9 cellular contexts compared by ENCODE assay signal in genomic region chr18:658947-659533, GRCh38. TPM values are rescaled to one million over a fixed set of nuclear protein-coding genes. Genes with fewer than 3 reads are reported as not detected.
DNase-seq lines count a peak whose midpoint lies in the region; ATAC-seq, FAIRE-seq and TF ChIP-seq lines count a peak whose summit lies in the region.
"Had no signal": no experiment of that assay in that cellular context is flagged by ENCODE, and none has a peak within 500 bp of the region (broad histone marks: within the 10 kb centered on the region; RNA-seq: fewer than 3 reads in every experiment).

No MANE protein-coding gene starts in this region.

- TF ChIP-seq CTCF in BE2C (IDR thresholded peaks at IDR 0.05; ENCODE audit: low read depth, low read length) (no peak), K562 (IDR thresholded peaks at IDR 0.05 in 2 of 3, conservative IDR thresholded peaks at IDR 0.05 in 1 of 3; ENCODE audit: insufficient read depth in 2 of 3, low read depth in 1 of 3, low read length in 3 of 3) (no peak), body of pancreas (IDR thresholded peaks at IDR 0.05) (no peak)

- TF ChIP-seq POLR2A in K562 (conservative IDR thresholded peaks at IDR 0.05) (no peak), body of pancreas (IDR thresholded peaks at IDR 0.05) (no peak)

- ATAC-seq in K562 (no peak), body of pancreas (no peak), left colon (no peak)

- peak; percentile 11 for FAIRE-seq in K562 (lab: Jason Lieb, UNC)
- FAIRE-seq: RCC 7860 had no signal

- H3K79me2 ChIP-seq in K562 (ENCODE audit: control insufficient read depth, insufficient read depth, low read length) = peaks cover 76% of the 10 kb centered on the region

- in situ Hi-C loops in K562 (cut with MboI) = no loop called here

- no peak for TF ChIP-seq EP300 in K562 (IDR thresholded peaks at IDR 0.05; ENCODE audit: low read length)

- H3K9ac ChIP-seq in HUES64 (ENCODE audit: low read depth, low read length) (peak overlapping the region; percentile 98), K562 (ENCODE audit: insufficient read depth in 1 of 2, low read depth in 2 of 2, low read length in 2 of 2) (peak overlapping the region; percentile 90 to 100)

- intact Hi-C loops in K562 (cut with micrococcal nuclease) = loop anchor here (2.0 kb wide), 1 partner anchor 34 kb away; no protein-coding TSS in a partner anchor
- intact Hi-C loops in body of pancreas (cut with DNase I) = no loop called here
- intact Hi-C loops in left colon (cut with DNase I, micrococcal nuclease) = no loop called here

- no peaks in the 10 kb centered on the region for H3K4me1 ChIP-seq in BE2C
- peaks cover 3% of the 10 kb centered on the region; the same call in 1 of the 2 replicates for H3K4me1 ChIP-seq in HUES64 (ENCODE audit: insufficient read depth, low read length)
- H3K4me1 ChIP-seq in K562 (replicated peaks in 1 of 2; ENCODE audit: control insufficient read depth in 2 of 2, insufficient read depth in 2 of 2, low read length in 2 of 2) = peaks cover 19 to 27% of the 10 kb centered on the region in 2 experiments; a peak in 4 of 5 replicates
- no peaks in the 10 kb centered on the region for H3K4me1 ChIP-seq in muscle layer of duodenum (ENCODE audit: control insufficient read depth in 1 of 2, insufficient read depth in 2 of 2, low read length in 2 of 2)
- peaks cover 17% of the 10 kb centered on the region for H3K4me1 ChIP-seq in body of pancreas

- WGBS in HUES64 = 85% methylated on average over 10 of the region's 10 CpGs
- WGBS in K562 (ENCODE audit: insufficient coverage, low coverage, missing lambda C conversion rate) = 57% methylated on average over 10 of the region's 10 CpGs
- WGBS in body of pancreas, 2 donors = 76 to 77% methylated on average over 9 to 10 of the region's 10 CpGs

- H3K4me3 ChIP-seq in BE2C (ENCODE audit: low read depth, low read length) = peak overlapping the region; percentile 71
- H3K4me3 ChIP-seq in HUES64 (ENCODE audit: low read length) = peak overlapping the region; percentile 99
- peak overlapping the region; percentile 93 for H3K4me3 ChIP-seq in K562
- peak overlapping the region; percentile 73 to 89 for H3K4me3 ChIP-seq in muscle layer of duodenum (ENCODE audit: low read depth in 1 of 2, low read length in 2 of 2)
- no peak overlapping the region for H3K4me3 ChIP-seq in body of pancreas

- BruUV-seq in K562 (replicated peaks; lab: Mats Ljungman, UMichigan) = TSS peak; percentile 45

- H3K27me3 ChIP-seq in BE2C (no peaks in the 10 kb centered on the region), HUES64 (ENCODE audit: insufficient read depth, low read length) (no peaks in the 10 kb centered on the region), K562 (ENCODE audit: control insufficient read depth in 2 of 2, insufficient read depth in 2 of 2, low read length in 2 of 2) (no peaks in the 10 kb centered on the region), muscle layer of duodenum (ENCODE audit: low read depth, low read length) (no peaks in the 10 kb centered on the region), body of pancreas (no peaks in the 10 kb centered on the region)

- peaks cover 35% of the 10 kb centered on the region for H3K36me3 ChIP-seq in BE2C
- peaks cover 36% of the 10 kb centered on the region for H3K36me3 ChIP-seq in HUES64 (ENCODE audit: insufficient read depth, low read length)
- H3K36me3 ChIP-seq in K562 (ENCODE audit: control insufficient read depth, insufficient read depth, low read length) = peaks cover 36% of the 10 kb centered on the region
- H3K36me3 ChIP-seq in muscle layer of duodenum (ENCODE audit: control insufficient read depth in 1 of 2, insufficient read depth in 2 of 2, low read length in 2 of 2) = no peaks in the 10 kb centered on the region
- H3K36me3 ChIP-seq in body of pancreas (replicated peaks in 1 of 2; ENCODE audit: insufficient read depth in 1 of 2, low read depth in 2 of 2) = no peaks in the 10 kb centered on the region

- no peaks in the 10 kb centered on the region for H4K20me1 ChIP-seq in K562 (replicated peaks; ENCODE audit: control insufficient read depth, insufficient read depth, low read length)

- H3K9me1 ChIP-seq in K562 (ENCODE audit: control insufficient read depth, insufficient read depth, low read length) = no peaks in the 10 kb centered on the region

- no peak for TF ChIP-seq RAD21 in K562 (CRISPR knock-in tag; conservative IDR thresholded peaks at IDR 0.05 in 1 of 2, IDR thresholded peaks at IDR 0.05 in 1 of 2)

- H3K9me3 ChIP-seq in BE2C (no peaks in the 10 kb centered on the region), HUES64 (ENCODE audit: insufficient read depth, low read depth, low read length) (peaks cover 8% of the 10 kb centered on the region; the same call in 1 of the 2 replicates), K562 (replicated peaks; ENCODE audit: control insufficient read depth, insufficient read depth, low read depth, low read length) (peaks cover 10% of the 10 kb centered on the region; the same call in 1 of the 2 replicates), muscle layer of duodenum (ENCODE audit: control insufficient read depth in 1 of 2, low read length in 2 of 2) (no peaks in the 10 kb centered on the region), body of pancreas (no peaks in the 10 kb centered on the region)

- CTCF ChIA-PET in K562 (lab: Yijun Ruan, JAX; ENCODE audit: low intra/inter-chr PET ratio) = no interaction called here

- peak overlapping the region; percentile 93 for H2AFZ ChIP-seq in K562 (ENCODE audit: low read depth, low read length)

- DNase-seq in BE2C (no peak), K562 (ENCODE audit: extremely low read depth in 1 of 4, low spot score in 3 of 4) (peak in 1 of 4 experiments; percentile 11), body of pancreas (no peak), NCI-H2107 treated with DMSO at 0.1 percent for 48 hours (lab: John Stamatoyannopoulos, UW; ENCODE audit: unreplicated experiment) (no peak), left colon (no peak), activated gamma-delta T cell (lab: John Stamatoyannopoulos, UW) (no peak)

- POLR2A ChIA-PET in K562 (lab: Yijun Ruan, JAX) = interaction anchor here (0.5 to 3.4 kb wide), 14 partner anchors 9 to 182 kb away, joined by 3 to 19 read pairs (median 6); no protein-coding TSS in a partner anchor

- H3K27ac ChIP-seq in HUES64 (ENCODE audit: low read depth, low read length) (peak overlapping the region; percentile 98; the same call in 1 of the 2 replicates), K562 (ENCODE audit: extremely low read depth, low read depth, low read length) (peak overlapping the region; percentile 96), muscle layer of duodenum (ENCODE audit: low read length) (no peak overlapping the region), body of pancreas (no peak overlapping the region)

- peak overlapping the region; percentile 96 for H3K4me2 ChIP-seq in K562 (ENCODE audit: insufficient read depth, low read length)

TF ChIP-seq in K562, 482 proteins besides CTCF, POLR2A, EP300 and RAD21 (continues in another document):
- TF ChIP-seq L3MBTL2 (IDR thresholded peaks at IDR 0.05) = peak; percentile 45; the same call in 1 of the 2 replicates
- TF ChIP-seq ZNF239 (CRISPR knock-in tag; IDR thresholded peaks at IDR 0.05) = no peak
- TF ChIP-seq C11orf30 (IDR thresholded peaks at IDR 0.05; ENCODE audit: low read depth) = peak; percentile 96

RNA-seq across cellular contexts. Expression of gene TYMS, which starts 1.6 kb away (rescaled TPM):
- 14.8 TPM for polyA plus RNA-seq in BE2C (2012; ENCODE audit: insufficient read depth, insufficient read length, low read depth)
- polyA plus RNA-seq in HUES64 (2013, experiment 1 of 2) = 185 TPM
- polyA plus RNA-seq in HUES64 (2013, experiment 2 of 2) = 175 TPM
- 56.4 and 67.1 TPM in 2 replicates for total RNA-seq in K562 (2011; cell fraction: chromatin; rRNA removed; ENCODE audit: low replicate concordance)
- total RNA-seq in K562 (2011; cell fraction: nucleolus; rRNA removed) = 67.0 and 72.2 TPM in 2 replicates
- 71.0 and 81.6 TPM in 2 replicates for total RNA-seq in K562 (2011; cell fraction: nucleoplasm; rRNA removed)
- total RNA-seq in K562 (2014; rRNA removed) = 137 and 138 TPM in 2 replicates
- 69.1 and 72.4 TPM in 2 replicates for total RNA-seq in K562 (2014; rRNA removed; fragmentation: Illumina TruSeq; extraction: Trizol)
- total RNA-seq in K562 (2015; rRNA removed; fragmentation: Illumina TruSeq; extraction: Trizol) = 83.4 and 88.8 TPM in 2 replicates
- 292 and 305 TPM in 2 replicates for total RNA-seq in K562 (2021)
- 276 and 390 TPM in 2 replicates for polyA plus RNA-seq in K562 (2011; rRNA removed)
- polyA plus RNA-seq in K562 (2011; cell fraction: cytosol; rRNA removed) = 377 and 398 TPM in 2 replicates
- polyA plus RNA-seq in K562 (2011; cell fraction: nucleus; rRNA removed) = 188 and 221 TPM in 2 replicates
- 259 and 356 TPM in 2 replicates for polyA plus RNA-seq in K562 (2012)
- 381 and 409 TPM in 2 replicates for polyA plus RNA-seq in K562 (2014; fragmentation: Illumina TruSeq; extraction: Trizol)
- polyA plus RNA-seq in K562 (2014; fragmentation: Nextera tagmentation; extraction: Ambion mirVana) = 100 to 1,000 TPM; 168 to 175 TPM
- 302 and 311 TPM in 2 replicates for polyA plus RNA-seq in K562 (2014; rRNA removed)
- 346 and 403 TPM in 2 replicates for polyA minus RNA-seq in K562 (2011; rRNA and poly(A)+ RNA removed)
- 213 and 291 TPM in 2 replicates for polyA minus RNA-seq in K562 (2011; cell fraction: cytosol; rRNA and poly(A)+ RNA removed)
- polyA minus RNA-seq in K562 (2011; cell fraction: nucleus; rRNA and poly(A)+ RNA removed) = 40.8 and 82.9 TPM in 2 replicates
- total RNA-seq in body of pancreas = 1 to 10 TPM; 1.8 to 7.6 TPM
- total RNA-seq in left colon = 10 to 100 TPM; 10.5 to 29.3 TPM

RNA-seq across cellular contexts. Expression of gene ENOSF1, which starts 53.4 kb away (rescaled TPM):
- polyA plus RNA-seq in BE2C (2012; ENCODE audit: insufficient read depth, insufficient read length, low read depth) = 11.2 TPM
- 23.1 TPM for polyA plus RNA-seq in HUES64 (2013, experiment 1 of 2)
- 27.4 TPM for polyA plus RNA-seq in HUES64 (2013, experiment 2 of 2)
- 450 and 471 TPM in 2 replicates for total RNA-seq in K562 (2011; cell fraction: chromatin; rRNA removed; ENCODE audit: low replicate concordance)
- total RNA-seq in K562 (2011; cell fraction: nucleolus; rRNA removed) = 248 and 273 TPM in 2 replicates
- total RNA-seq in K562 (2011; cell fraction: nucleoplasm; rRNA removed) = 343 and 442 TPM in 2 replicates
- 36.0 and 42.2 TPM in 2 replicates for total RNA-seq in K562 (2014; rRNA removed)
- total RNA-seq in K562 (2014; rRNA removed; fragmentation: Illumina TruSeq; extraction: Trizol) = 48.0 and 49.8 TPM in 2 replicates
- total RNA-seq in K562 (2015; rRNA removed; fragmentation: Illumina TruSeq; extraction: Trizol) = 40.5 and 44.5 TPM in 2 replicates
- total RNA-seq in K562 (2021) = 60.0 and 66.4 TPM in 2 replicates
- 46.5 and 50.9 TPM in 2 replicates for polyA plus RNA-seq in K562 (2011; rRNA removed)
- polyA plus RNA-seq in K562 (2011; cell fraction: cytosol; rRNA removed) = 18.7 and 22.2 TPM in 2 replicates
- 202 and 262 TPM in 2 replicates for polyA plus RNA-seq in K562 (2011; cell fraction: nucleus; rRNA removed)
- polyA plus RNA-seq in K562 (2012) = 37.6 and 66.2 TPM in 2 replicates
- 49.4 and 57.3 TPM in 2 replicates for polyA plus RNA-seq in K562 (2014; fragmentation: Illumina TruSeq; extraction: Trizol)
- 10 to 100 TPM; 15.5 to 20.0 TPM for polyA plus RNA-seq in K562 (2014; fragmentation: Nextera tagmentation; extraction: Ambion mirVana)
- polyA plus RNA-seq in K562 (2014; rRNA removed) = 54.0 and 60.1 TPM in 2 replicates
- polyA minus RNA-seq in K562 (2011; rRNA and poly(A)+ RNA removed) = 74.8 and 77.4 TPM in 2 replicates
- polyA minus RNA-seq in K562 (2011; cell fraction: cytosol; rRNA and poly(A)+ RNA removed) = 26.4 and 36.0 TPM in 2 replicates
- polyA minus RNA-seq in K562 (2011; cell fraction: nucleus; rRNA and poly(A)+ RNA removed) = 100 and 101 TPM in 2 replicates
- total RNA-seq in body of pancreas = 10 to 100 TPM; 59.7 to 62.3 TPM
- 10 to 100 TPM; 66.3 to 92.0 TPM for total RNA-seq in left colon

Comparison
In these comparisons a context has a peak if more than half of its experiments do, and no peak if none do; other contexts are left out.
1. H3K4me3 ChIP-seq: peak in BE2C (single experiment), HUES64 (single experiment), K562 (single experiment) and muscle layer of duodenum (2 of 2); none in body of pancreas (0 of 2).
2. H3K27ac ChIP-seq: peak in HUES64 (single experiment) and K562 (single experiment); none in muscle layer of duodenum (single experiment) and body of pancreas (0 of 4).